ENCODE assay signal across 30 cellular contexts in genomic region chr19:50535672-50536071, GRCh38. TPM values are rescaled to one million over a fixed set of nuclear protein-coding genes. Genes with fewer than 3 reads are reported as not detected.
"Had no signal": no experiment of that assay in that cellular context is flagged by ENCODE, and none has a peak within 500 bp of the region (broad histone marks: within the 10 kb centered on the region; RNA-seq: fewer than 3 reads in every experiment).

No MANE protein-coding gene starts in this region.

- FAIRE-seq: astrocyte, RCC 7860 had no signal

- H3K27ac ChIP-seq: body of pancreas, breast epithelium, RWPE1 had no signal

- H3K4me3 ChIP-seq: body of pancreas, breast epithelium, MG63 had no signal

- ATAC-seq: activated CD4-positive, alpha-beta T cell treated with anti-CD3 and anti-CD28 coated beads for 36 hours; activated CD4-positive, CD25-positive, alpha-beta regulatory T cell treated with anti-CD3 and anti-CD28 coated beads, Interleukin-2, amount 50 U/mL, for 24 hours; activated CD8-positive, alpha-beta T cell treated with anti-CD3 and anti-CD28 coated beads, Interleukin-2, amount 10 ng/mL, durations not matched to agents 7 days and 5 days; body of pancreas; PC-3; Right ventricle myocardium inferior; WTC11 had no signal

- H3K36me3 ChIP-seq: breast epithelium, MG63 had no signal

- H3K4me1 ChIP-seq: body of pancreas, breast epithelium had no signal

- H3K27me3 ChIP-seq: body of pancreas, MG63 had no signal

- DNase-seq: activated CD4-positive, alpha-beta T cell treated with anti-CD3 and anti-CD28 coated beads for 36 hours; activated CD4-positive, alpha-beta T cell treated with anti-CD3 and anti-CD28 coated beads, Interleukin-2, amount 10 ng/mL, durations not matched to agents 7 days and 5 days; activated CD4-positive, alpha-beta T cell treated with anti-CD3 and anti-CD28 coated beads, Interleukin-2, amount 50 U/mL, for 48 hours; activated CD8-positive, alpha-beta T cell treated with anti-CD3 and anti-CD28 coated beads, Interleukin-2, amount 10 ng/mL, durations not matched to agents 7 days and 5 days; activated gamma-delta T cell; activated naive CD4-positive, alpha-beta T cell treated with Interleukin-2 at 50 U/mL for 16 hours; activated naive CD8-positive, alpha-beta T cell treated with anti-CD3 and anti-CD28 coated beads, Interleukin-2, amount 10 ng/mL, durations not matched to agents 7 days and 5 days; activated T-cell treated with anti-CD3 and anti-CD28 coated beads, Interleukin-2, amount 50 U/mL, for 24 hours; amygdala; body of pancreas; Kasumi-1; MG63; NCI-H1048; NCI-H1436 treated with DMSO at 0.1 percent for 48 hours; NCI-H1694 treated with DMSO at 0.1 percent for 48 hours; NCI-H2029; NCI-H345; NCI-H524 treated with DMSO at 0.1 percent for 48 hours; NK-92 treated with Interleukin-12 subunit alpha and Interleukin-12 subunit beta, amount 100 ng/mL, for 24 hours; PC-3 had no signal

RNA-seq across cellular contexts. Expression of gene ASPDH, which starts 22.0 kb away (rescaled TPM):
- total RNA-seq: activated CD4-positive, alpha-beta T cell treated with anti-CD3 and anti-CD28 coated beads for 36 hours; activated CD4-positive, alpha-beta T cell treated with anti-CD3 and anti-CD28 coated beads, Interleukin-2, amount 10 ng/mL, durations not matched to agents 7 days and 5 days; activated CD8-positive, alpha-beta T cell treated with anti-CD3 and anti-CD28 coated beads, Interleukin-2, amount 10 ng/mL, durations not matched to agents 7 days and 5 days; activated naive CD8-positive, alpha-beta T cell treated with anti-CD3 and anti-CD28 coated beads, Interleukin-2, amount 10 ng/mL, durations not matched to agents 7 days and 5 days; activated T-helper 2 cell treated with anti-CD3 and anti-CD28 coated beads, Interferon-gamma antibody, Interleukin-2, Interleukin-4, amounts not matched to agents 10 μg/mL and 5 μg/mL and 100 μg/mL, durations not matched to agents 14 hours and 24 hours and 36 hours; astrocyte; body of pancreas; breast epithelium; cardiac septum; NCI-H460; PC-3; Right ventricle myocardium inferior; WTC11 had no signal

RNA-seq across cellular contexts. Expression of gene JOSD2, which starts 24.7 kb away (rescaled TPM):
- total RNA-seq: astrocyte had no signal

RNA-seq across cellular contexts. Expression of gene LRRC4B, which starts 32.6 kb away (rescaled TPM):
- total RNA-seq: activated CD4-positive, alpha-beta T cell treated with anti-CD3 and anti-CD28 coated beads for 36 hours; activated CD4-positive, alpha-beta T cell treated with anti-CD3 and anti-CD28 coated beads, Interleukin-2, amount 10 ng/mL, durations not matched to agents 7 days and 5 days; activated CD8-positive, alpha-beta T cell treated with anti-CD3 and anti-CD28 coated beads, Interleukin-2, amount 10 ng/mL, durations not matched to agents 7 days and 5 days; activated naive CD8-positive, alpha-beta T cell treated with anti-CD3 and anti-CD28 coated beads, Interleukin-2, amount 10 ng/mL, durations not matched to agents 7 days and 5 days; activated T-helper 2 cell treated with anti-CD3 and anti-CD28 coated beads, Interferon-gamma antibody, Interleukin-2, Interleukin-4, amounts not matched to agents 10 μg/mL and 5 μg/mL and 100 μg/mL, durations not matched to agents 14 hours and 24 hours and 36 hours; astrocyte had no signal

RNA-seq across cellular contexts. Expression of gene GARIN5A, which starts 59.0 kb away (rescaled TPM):
- total RNA-seq: activated CD4-positive, alpha-beta T cell treated with anti-CD3 and anti-CD28 coated beads, Interleukin-2, amount 10 ng/mL, durations not matched to agents 7 days and 5 days; astrocyte had no signal

RNA-seq across cellular contexts. Expression of gene EMC10, which starts 59.4 kb away (rescaled TPM):
- total RNA-seq: astrocyte had no signal
